In genomic region chr14:74620497-74620921, GRCh38 we compare ENCODE assay signal across 8 cellular contexts. TPM values are rescaled to one million over a fixed set of nuclear protein-coding genes. Genes with fewer than 3 reads are reported as not detected.
DNase-seq lines count a peak whose midpoint lies in the region; ATAC-seq and TF ChIP-seq lines count a peak whose summit lies in the region.

No MANE protein-coding gene starts in this region.

- H3K36me3 Mint-ChIP-seq in CD14-positive monocyte = peaks cover 12 to 18% of the 10 kb centered on the region in 2 donors
- no peaks in the 10 kb centered on the region for H3K36me3 Mint-ChIP-seq in GM23338 (ENCODE audit: low read depth)

- H3K9me3 Mint-ChIP-seq in CD14-positive monocyte = peaks cover 0 to 2% (median 0%) of the 10 kb centered on the region in 7 donors
- no peaks in the 10 kb centered on the region; the same call in 2 of the 3 replicates for H3K9me3 Mint-ChIP-seq in GM23338

- H3K56ac ChIP-seq in mesendoderm (ENCODE audit: low read length) = peak overlapping the region; percentile 12

- H3K4me1 Mint-ChIP-seq in CD14-positive monocyte (peaks cover 64% of the 10 kb centered on the region), GM23338 (peaks cover 28% of the 10 kb centered on the region)

- H3K79me1 ChIP-seq in mesendoderm (ENCODE audit: low read length) = no peaks in the 10 kb centered on the region

- no peak overlapping the region for H4K8ac ChIP-seq in mesendoderm (ENCODE audit: low read depth, low read length)

- peak overlapping the region in 6 of 7 donors; percentile 16 to 96 (median 77) for H3K27ac Mint-ChIP-seq in CD14-positive monocyte
- H3K27ac Mint-ChIP-seq in GM23338 = no peak overlapping the region

- H3K4me1 ChIP-seq in ascending aorta = peaks cover 28 to 52% of the 10 kb centered on the region in 2 donors
- H3K4me1 ChIP-seq in mesendoderm (ENCODE audit: control insufficient read depth, low read depth, low read length) = peaks cover 29% of the 10 kb centered on the region
- H3K4me1 ChIP-seq in GM23338 (ENCODE audit: insufficient read depth) = peaks cover 9% of the 10 kb centered on the region; the same call in 1 of the 2 replicates

- H3K9me3 ChIP-seq in MG63 (no peaks in the 10 kb centered on the region), ascending aorta (no peaks in the 10 kb centered on the region)

- ATAC-seq in GM19328 (IDR thresholded peaks at IDR 0.05; ENCODE audit: unreplicated experiment) = no peak
- ATAC-seq in GM23338 = no peak

- no peaks in the 10 kb centered on the region for H3K36me3 ChIP-seq in MG63
- no peaks in the 10 kb centered on the region for H3K36me3 ChIP-seq in ascending aorta
- H3K36me3 ChIP-seq in mesendoderm (ENCODE audit: control insufficient read depth, insufficient read depth, low read length) = no peaks in the 10 kb centered on the region
- H3K36me3 ChIP-seq in GM23338 (ENCODE audit: insufficient read depth) = no peaks in the 10 kb centered on the region

- H2AFZ ChIP-seq in GM23338 = no peak overlapping the region; the same call in 1 of the 2 replicates

- H2BK15ac ChIP-seq in mesendoderm (replicated peaks; ENCODE audit: low read depth) = no peak overlapping the region

- intact Hi-C loops in CD14-positive monocyte (cut with micrococcal nuclease) = no loop called here
- intact Hi-C loops in ascending aorta (cut with DNase I) = no loop called here

- H3K27me3 Mint-ChIP-seq in CD14-positive monocyte (ENCODE audit: low read depth in 3 of 3) (peaks cover 11 to 27% (median 14%) of the 10 kb centered on the region in 3 donors), GM23338 (ENCODE audit: insufficient read depth, low read depth, poor library complexity) (peaks cover 16% of the 10 kb centered on the region)

- no peak overlapping the region for H3K18ac ChIP-seq in mesendoderm (ENCODE audit: low read length)

- H3K4me3 ChIP-seq in MG63 (no peak overlapping the region), ascending aorta (no peak overlapping the region), mesendoderm (ENCODE audit: low read length) (no peak overlapping the region), GM23338 (no peak overlapping the region)

- no peak overlapping the region for H3K4ac ChIP-seq in mesendoderm (ENCODE audit: low read depth, low read length)

- H3K4me3 Mint-ChIP-seq in CD14-positive monocyte (peak overlapping the region; percentile 28 to 83), GM23338 (no peak overlapping the region)

- peak overlapping the region; percentile 10 for H2BK5ac ChIP-seq in mesendoderm (ENCODE audit: low read length)

- H4K20me1 ChIP-seq in GM23338 (replicated peaks; ENCODE audit: insufficient read depth) = no peaks in the 10 kb centered on the region

- no CpG with 5 or more reads among the region's 2 CpGs for WGBS in mesendoderm (ENCODE audit: extremely low coverage, insufficient coverage, low lambda C conversion rate)

- no peak for TF ChIP-seq CTCF in CD14-positive monocyte (IDR thresholded peaks at IDR 0.05)
- no peak for TF ChIP-seq CTCF in ascending aorta (IDR thresholded peaks at IDR 0.05)
- no peak for TF ChIP-seq CTCF in GM23338 (conservative IDR thresholded peaks at IDR 0.05; ENCODE audit: low read depth in 2 of 2)

- H2AK5ac ChIP-seq in mesendoderm (ENCODE audit: low read length) = no peak overlapping the region

- H3K9ac ChIP-seq in mesendoderm (ENCODE audit: low read length) = no peak overlapping the region

- H3K27ac ChIP-seq in ascending aorta (peak overlapping the region; percentile 93 to 97), mesendoderm (ENCODE audit: low read depth, low read length) (peak overlapping the region; percentile 58), GM23338 (ENCODE audit: low read depth) (no peak overlapping the region)

- H3K4me2 ChIP-seq in mesendoderm (ENCODE audit: low read length) = no peak overlapping the region
- H3K4me2 ChIP-seq in GM23338 = no peak overlapping the region

- H3K79me2 ChIP-seq in mesendoderm (ENCODE audit: control insufficient read depth, insufficient read depth, low read length) (no peaks in the 10 kb centered on the region), GM23338 (replicated peaks; ENCODE audit: insufficient read depth) (no peaks in the 10 kb centered on the region)

- no peak overlapping the region for H2BK120ac ChIP-seq in mesendoderm (ENCODE audit: low read depth, low read length)

- no peak overlapping the region for H4K5ac ChIP-seq in mesendoderm (ENCODE audit: low read length)

- H3K27me3 ChIP-seq in MG63 (no peaks in the 10 kb centered on the region), ascending aorta (no peaks in the 10 kb centered on the region), mesendoderm (ENCODE audit: insufficient read depth, low read length, poor library complexity) (no peaks in the 10 kb centered on the region), GM23338 (ENCODE audit: insufficient read depth) (no peaks in the 10 kb centered on the region)

- no peaks in the 10 kb centered on the region for H3K9me2 ChIP-seq in GM23338 (ENCODE audit: insufficient read depth)

- peak overlapping the region; percentile 15 for H3K23ac ChIP-seq in mesendoderm (ENCODE audit: low read length)

- no peak for DNase-seq in CD14-positive monocyte (ENCODE audit: low spot score)
- peak; percentile 76 for DNase-seq in MG63
- DNase-seq in ascending aorta (ENCODE audit: low spot score in 2 of 2) = no peak
- peak; percentile 94 for DNase-seq in mesendoderm
- DNase-seq in germinal center (ENCODE audit: low spot score) = no peak
- no peak for DNase-seq in GM23338 (ENCODE audit: low spot score)
- DNase-seq in retina = no peak

- no peaks in the 10 kb centered on the region for H3F3A ChIP-seq in GM23338 (replicated peaks; ENCODE audit: low read depth)

TF ChIP-seq in GM23338, 12 proteins besides CTCF, POLR2A, EP300 and RAD21:
- TF ChIP-seq ETS1 (IDR thresholded peaks at IDR 0.05) = no peak
- TF ChIP-seq JUNB (IDR thresholded peaks at IDR 0.05; ENCODE audit: unreplicated experiment) = no peak
- TF ChIP-seq EZH2phosphoT487 (IDR thresholded peaks at IDR 0.05; ENCODE audit: unreplicated experiment) = no peak
- no peak for TF ChIP-seq STAT1 (IDR thresholded peaks at IDR 0.05; ENCODE audit: unreplicated experiment)
- TF ChIP-seq ZNF331 (CRISPR knock-in tag; IDR thresholded peaks at IDR 0.05; ENCODE audit: low read depth) = no peak
- TF ChIP-seq NANOG (IDR thresholded peaks at IDR 0.05; ENCODE audit: borderline replicate concordance) = no peak
TF ChIP-seq in GM23338: peak in this region for 0.

RNA-seq across cellular contexts. Expression of gene LTBP2, which starts 8.5 kb away (rescaled TPM):
- polyA plus RNA-seq in CD14-positive monocyte = under 1 TPM; 0.04 to 0.11 TPM
- total RNA-seq in MG63 (2014; rRNA removed; shearing (Covaris generic); ENCODE audit: low replicate concordance) = 4.4 and 4.5 TPM in 2 replicates
- 383 TPM for total RNA-seq in ascending aorta
- 0.13 TPM for polyA plus RNA-seq in mesendoderm (2013, experiment 1 of 2)
- 0.13 TPM for polyA plus RNA-seq in mesendoderm (2013, experiment 2 of 2)
- 0.49 and 2.1 TPM in 2 replicates for total RNA-seq in GM23338 (2014; rRNA removed; shearing (Covaris generic))
- polyA plus RNA-seq in GM23338 (2016; fragmentation: Nextera tagmentation; extraction: Ambion mirVana) = 0.27 and 0.35 TPM in 2 replicates

Comparison
In these comparisons a context has a peak if more than half of its experiments do, and no peak if none do; other contexts are left out.
1. DNase-seq: peak in MG63 (single experiment) and mesendoderm (single experiment); none in CD14-positive monocyte (single experiment), ascending aorta (0 of 2), germinal center (single experiment), GM23338 (single experiment) and retina (single experiment).
2. RNA of gene LTBP2, which starts 8.5 kb away (total RNA-seq): 383 TPM in ascending aorta (single experiment); 4.4 to 4.5 TPM in MG63 and 0.49 to 2.1 TPM in GM23338; every median in the first group is over 10 times any median in the second.